ENCODE assay signal across 31 cellular contexts in the genomic region with DNA sequence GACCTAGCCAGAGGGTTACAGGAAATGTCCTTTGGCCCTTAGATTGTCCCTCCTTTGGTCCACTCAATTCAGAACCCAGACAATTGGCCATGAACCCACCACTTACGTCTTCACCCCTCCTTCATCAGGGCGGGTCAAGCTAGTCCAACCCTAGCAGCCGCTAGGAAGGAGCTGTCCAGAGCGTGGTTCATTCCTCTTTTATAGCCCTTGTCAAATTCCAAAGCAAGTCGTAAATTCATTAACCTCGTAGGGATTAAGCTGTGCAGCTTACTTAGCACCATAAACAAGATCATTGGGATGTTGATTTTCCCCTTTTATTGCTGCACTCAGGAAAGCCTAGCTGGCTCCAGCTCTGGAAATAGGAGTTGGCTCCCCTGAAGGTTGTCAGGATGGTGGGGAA.
DNase-seq lines count a peak whose midpoint lies in the region; ATAC-seq, FAIRE-seq and TF ChIP-seq lines count a peak whose summit lies in the region.
"Had no signal": no experiment of that assay in that cellular context is flagged by ENCODE, and none has a peak within 500 bp of the region (broad histone marks: within the 10 kb centered on the region; RNA-seq: fewer than 3 reads in every experiment).

No MANE protein-coding gene starts in this region.

- no peak for FAIRE-seq in RCC 7860 (lab: Jason Lieb, UNC)
- FAIRE-seq: urothelium cell line had no signal

- H3K4me3 ChIP-seq in Caco-2 (ENCODE audit: low read depth, low read length) (no peak overlapping the region), LNCaP clone FGC (ENCODE audit: low read depth, low read length) (no peak overlapping the region)
- H3K4me3 ChIP-seq: esophagus muscularis mucosa, PC-9, smooth muscle cell, testis had no signal

- H3K9me3 Mint-ChIP-seq in Caco-2 (ENCODE audit: unreplicated experiment) = no peaks in the 10 kb centered on the region
- H3K9me3 Mint-ChIP-seq: IgD-negative memory B cell had no signal

- peak overlapping the region; percentile 30 for H3K27ac ChIP-seq in cingulate gyrus (ENCODE audit: low read depth, low read length)
- H3K27ac ChIP-seq: C4-2B, esophagus muscularis mucosa, PC-9, testis had no signal

- no peaks in the 10 kb centered on the region for H3K27me3 ChIP-seq in Caco-2 (replicated peaks; ENCODE audit: control insufficient read depth, insufficient read depth, low read length)
- H3K27me3 ChIP-seq: testis had no signal

- ATAC-seq in GM21825 (IDR thresholded peaks at IDR 0.05; ENCODE audit: unreplicated experiment) = no peak

- POLR2A ChIA-PET in Caco-2 (lab: Charles Lee) = interaction anchor here (0.5 to 1.0 kb wide), 3 partner anchors 48 to 191 kb away, joined by 3 to 7 read pairs (median 4); partner anchors contain the start of genes ARMH1 and TMEM53

- BruUV-seq in Caco-2 (replicated peaks; lab: Mats Ljungman, UMichigan) = no TSS peak

- peaks cover 8% of the 10 kb centered on the region; the same call in 1 of the 2 replicates for H3K4me1 ChIP-seq in Caco-2
- H3K4me1 ChIP-seq: esophagus muscularis mucosa, testis had no signal

- intact Hi-C loops in Caco-2 (cut with micrococcal nuclease; ENCODE audit: unreplicated experiment) = no loop called here

- H3K27ac Mint-ChIP-seq in Caco-2 (ENCODE audit: unreplicated experiment) = no peak overlapping the region
- H3K27ac Mint-ChIP-seq: IgD-negative memory B cell had no signal

- no peaks in the 10 kb centered on the region for H3K36me3 Mint-ChIP-seq in Caco-2 (ENCODE audit: insufficient read depth, unreplicated experiment)
- H3K36me3 Mint-ChIP-seq: IgD-negative memory B cell had no signal

- DNase-seq in Caco-2 = peak; percentile 59 to 67
- DNase-seq in LNCaP clone FGC (ENCODE audit: low read depth) = peak; percentile 62
- peak; percentile 79 for DNase-seq in left kidney (ENCODE audit: low read depth, low spot score)
- DNase-seq in RCC 7860 (ENCODE audit: low spot score) = no peak
- DNase-seq in activated CD4-positive, alpha-beta T cell treated with anti-CD3 and anti-CD28 coated beads for 1 hour = no peak
- no peak for DNase-seq in SW 1271 (lab: John Stamatoyannopoulos, UW)
- DNase-seq: 8988T; activated CD4-positive, alpha-beta T cell treated with anti-CD3 and anti-CD28 coated beads, Interleukin-2, amount 50 U/mL, for 48 hours; activated T-cell treated with anti-CD3 and anti-CD28 coated beads, Interleukin-2, amount 50 U/mL, for 48 hours; central memory CD4-positive, alpha-beta T cell; COR-L47; dermis blood vessel endothelial cell; foreskin melanocyte; GDM1; NCI-H1092; NCI-H187 treated with DMSO at 0.1 percent for 48 hours; NCI-H2171 treated with DMSO at 0.1 percent for 48 hours; NCI-H510A; NK-92 treated with Interleukin-12 subunit alpha and Interleukin-12 subunit beta, amount 100 ng/mL, for 24 hours; PC-9; SHP77 treated with DMSO at 0.1 percent for 48 hours; stimulated activated naive CD4-positive, alpha-beta T cell treated with Interleukin-2 at 50 U/mL for 16 hours; T1000; testis had no signal

- CTCF ChIA-PET in Caco-2 (lab: Charles Lee) = interaction anchor here (0.6 to 1.0 kb wide), 4 partner anchors 11 to 150 kb away, joined by 3 to 4 read pairs (median 4); no protein-coding TSS in a partner anchor

- no peak for TF ChIP-seq CTCF in Caco-2 (IDR thresholded peaks at IDR 0.05; ENCODE audit: insufficient read depth in 1 of 2, low read depth in 1 of 2, low read length in 1 of 2, severe bottlenecking in 1 of 2, unreplicated experiment in 1 of 2)
- no peak for TF ChIP-seq CTCF in LNCaP clone FGC (IDR thresholded peaks at IDR 0.05; ENCODE audit: control insufficient read depth, extremely low read depth, insufficient read depth)

- peaks cover 5% of the 10 kb centered on the region for H3K27me3 Mint-ChIP-seq in Caco-2 (ENCODE audit: insufficient read depth, unreplicated experiment)

- H3K4me3 Mint-ChIP-seq in Caco-2 (ENCODE audit: unreplicated experiment) = no peak overlapping the region
- H3K4me3 Mint-ChIP-seq: IgD-negative memory B cell had no signal

- H3K9me3 ChIP-seq in Caco-2 = no peaks in the 10 kb centered on the region
- H3K9me3 ChIP-seq: esophagus muscularis mucosa, testis had no signal

- H3K4me1 Mint-ChIP-seq in Caco-2 (ENCODE audit: low read depth, unreplicated experiment) = no peaks in the 10 kb centered on the region
- H3K4me1 Mint-ChIP-seq: IgD-negative memory B cell had no signal

- no peaks in the 10 kb centered on the region for H3K36me3 ChIP-seq in Caco-2 (ENCODE audit: control insufficient read depth, insufficient read depth, low read length)
- H3K36me3 ChIP-seq: esophagus muscularis mucosa had no signal

Comparison
In these comparisons a context has a peak if more than half of its experiments do, and no peak if none do; other contexts are left out.
1. DNase-seq: peak in Caco-2 (2 of 2), LNCaP clone FGC (single experiment) and left kidney (single experiment); none in RCC 7860 (single experiment), activated CD4-positive, alpha-beta T cell treated with anti-CD3 and anti-CD28 coated beads for 1 hour (single experiment) and SW 1271 (0 of 2).